8 cellular contexts compared by ENCODE assay signal in genomic region chr1:16685445-16686371, GRCh38. TPM values are rescaled to one million over a fixed set of nuclear protein-coding genes. Genes with fewer than 3 reads are reported as not detected.
DNase-seq lines count a peak whose midpoint lies in the region; TF ChIP-seq lines count a peak whose summit lies in the region.
"Not testable (repeated sequence)": the region's sequence is repeated elsewhere in the genome, so short reads cannot be mapped to it uniquely, and the experiment has no call there.
"Had no signal": no experiment of that assay in that cellular context is flagged by ENCODE, and none has a peak within 500 bp of the region (broad histone marks: within the 10 kb centered on the region; RNA-seq: fewer than 3 reads in every experiment).

No MANE protein-coding gene starts in this region.

- H3K9me3 ChIP-seq in DOHH2 (ENCODE audit: control insufficient read depth, insufficient read depth, low read length); HEK293 (ENCODE audit: control insufficient read depth, insufficient read depth, low read depth, low read length); OCI-LY7 (ENCODE audit: low read length); mammary epithelial cell (replicated peaks; ENCODE audit: insufficient read depth, low read length): not testable (repeated sequence)

- peak overlapping the region; percentile 35 for H3K4me3 Mint-ChIP-seq in glutamatergic neuron (ENCODE audit: unreplicated experiment)
- H3K4me3 Mint-ChIP-seq in nephron progenitor cell = peak overlapping the region; percentile 69

- 31% methylated on average over 37 of the region's 37 CpGs for WGBS in mammary epithelial cell (ENCODE audit: low coverage, missing lambda C conversion rate)

- not testable (repeated sequence) for H3K4me1 ChIP-seq in DOHH2 (ENCODE audit: control insufficient read depth, low read length); HEK293 (ENCODE audit: control insufficient read depth, insufficient read depth, low read length); OCI-LY7 (ENCODE audit: insufficient read depth, low read length, poor library complexity, severe bottlenecking); mammary epithelial cell (ENCODE audit: insufficient read depth, low read length)

- H3K27ac ChIP-seq in DOHH2 (ENCODE audit: low read depth, low read length); HEK293 (ENCODE audit: extremely low read depth, low read depth, low read length); mammary epithelial cell (ENCODE audit: insufficient read depth, low read depth, low read length): not testable (repeated sequence)
- H3K27ac ChIP-seq in OCI-LY7 (ENCODE audit: low read depth, low read length, poor library complexity, severe bottlenecking) = peak overlapping the region; percentile 29

- not testable (repeated sequence) for H3K27me3 ChIP-seq in DOHH2 (ENCODE audit: control insufficient read depth, low read length); mammary epithelial cell (ENCODE audit: insufficient read depth, low read length)

- peak overlapping the region; percentile 68 for H3K4me3 ChIP-seq in DOHH2 (ENCODE audit: low read length)
- not testable (repeated sequence) for H3K4me3 ChIP-seq in HEK293 (ENCODE audit: low read depth, low read length); mammary epithelial cell (replicated peaks in 1 of 3; ENCODE audit: insufficient read depth in 1 of 3, low read depth in 2 of 3, low read length in 3 of 3)
- peak overlapping the region; percentile 60 for H3K4me3 ChIP-seq in OCI-LY7 (ENCODE audit: low read depth, low read length, poor library complexity, severe bottlenecking)

- not testable (repeated sequence) for TF ChIP-seq CTCF in DOHH2 (IDR thresholded peaks at IDR 0.05; ENCODE audit: low read depth, low read length, poor library complexity, severe bottlenecking); HEK293 (tag by site-specific recombination; IDR thresholded peaks at IDR 0.05); OCI-LY7 (conservative IDR thresholded peaks at IDR 0.05; ENCODE audit: low read length); mammary epithelial cell (conservative IDR thresholded peaks at IDR 0.05 in 1 of 2, IDR thresholded peaks at IDR 0.05 in 1 of 2; ENCODE audit: extremely low read depth in 1 of 2, insufficient read depth in 1 of 2, low read depth in 1 of 2, low read length in 2 of 2); glutamatergic neuron (IDR thresholded peaks at IDR 0.05; ENCODE audit: partially characterized antibody, unreplicated experiment); nephron progenitor cell (IDR thresholded peaks at IDR 0.05)

- not testable (repeated sequence) for H3K79me2 ChIP-seq in DOHH2 (ENCODE audit: control insufficient read depth, low read length); OCI-LY7 (ENCODE audit: insufficient read depth, low read depth, low read length); mammary epithelial cell (ENCODE audit: insufficient read depth, low read length)

- CTCF ChIA-PET in HEK293 (lab: Yijun Ruan, JAX) = interaction anchor here (0.6 to 0.9 kb wide), 2 partner anchors 23 to 760 kb away, joined by 3 to 4 read pairs; no protein-coding TSS in a partner anchor
- CTCF ChIA-PET in OCI-LY7 (lab: Charles Lee; ENCODE audit: unreplicated experiment); mammary epithelial cell (lab: Charles Lee; ENCODE audit: low non-redundant PET): not testable (repeated sequence)

- intact Hi-C loops in OCI-LY7 (cut with micrococcal nuclease; ENCODE audit: unreplicated experiment); mammary epithelial cell (cut with micrococcal nuclease): not testable (repeated sequence)

- H3K36me3 Mint-ChIP-seq in glutamatergic neuron (ENCODE audit: unreplicated experiment); nephron progenitor cell (ENCODE audit: low read depth): not testable (repeated sequence)

- H3K36me3 ChIP-seq in DOHH2 (ENCODE audit: control insufficient read depth, low read length); HEK293 (ENCODE audit: control insufficient read depth in 2 of 2, insufficient read depth in 1 of 2, low read length in 2 of 2); OCI-LY7 (ENCODE audit: insufficient read depth, low read length); mammary epithelial cell (ENCODE audit: insufficient read depth, low read length): not testable (repeated sequence)

- DNase-seq in OCI-LY7 (ENCODE audit: low spot score) = peak; percentile 28
- peak; percentile 50 for DNase-seq in activated CD8-positive, alpha-beta memory T cell treated with anti-CD3 and anti-CD28 coated beads for 24 hours
- DNase-seq in mammary epithelial cell, glutamatergic neuron, nephron progenitor cell: not testable (repeated sequence)

- H3K4me2 ChIP-seq in DOHH2 (ENCODE audit: low read length) (peak overlapping the region; percentile 56), OCI-LY7 (ENCODE audit: low read length) (peak overlapping the region; percentile 41), mammary epithelial cell (ENCODE audit: insufficient read depth, low read depth, low read length) (peak overlapping the region; percentile 16)

- not testable (repeated sequence) for H4K20me1 ChIP-seq in DOHH2 (ENCODE audit: control insufficient read depth, insufficient read depth, low read depth, low read length); OCI-LY7 (ENCODE audit: insufficient read depth, low read length); mammary epithelial cell (ENCODE audit: insufficient read depth, low read length)

- H3K4me1 Mint-ChIP-seq in glutamatergic neuron (ENCODE audit: low read depth, unreplicated experiment); nephron progenitor cell: not testable (repeated sequence)

- H3K9me2 ChIP-seq in DOHH2 (replicated peaks; ENCODE audit: control insufficient read depth, low read length); OCI-LY7 (ENCODE audit: insufficient read depth, low read length): not testable (repeated sequence)

- not testable (repeated sequence) for BruUV-seq in OCI-LY7 (replicated peaks; lab: Mats Ljungman, UMichigan); mammary epithelial cell (replicated peaks; lab: Mats Ljungman, UMichigan)

- not testable (repeated sequence) for H2AFZ ChIP-seq in OCI-LY7 (ENCODE audit: low read length)
- peak overlapping the region; percentile 33 for H2AFZ ChIP-seq in mammary epithelial cell (ENCODE audit: low read depth, low read length)

- dilution Hi-C loops in mammary epithelial cell (cut with HindIII; ENCODE audit: low sequenced_read_pairs) = not testable (repeated sequence)

- not testable (repeated sequence) for H3K27ac Mint-ChIP-seq in glutamatergic neuron (ENCODE audit: unreplicated experiment); nephron progenitor cell

- not testable (repeated sequence) for H3K27me3 Mint-ChIP-seq in glutamatergic neuron (ENCODE audit: unreplicated experiment); nephron progenitor cell (ENCODE audit: low read depth, poor library complexity)

- H3F3A ChIP-seq in DOHH2 (ENCODE audit: control insufficient read depth, insufficient read depth) = not testable (repeated sequence)

- in situ Hi-C loops in mammary epithelial cell (cut with MboI; ENCODE audit: low sequenced_read_pairs in 2 of 2) = not testable (repeated sequence)

- H3K9me3 Mint-ChIP-seq in glutamatergic neuron (ENCODE audit: unreplicated experiment); nephron progenitor cell: not testable (repeated sequence)

- POLR2A ChIA-PET in HEK293 (lab: Yijun Ruan, JAX) = not testable (repeated sequence)
- POLR2A ChIA-PET in OCI-LY7 (lab: Charles Lee) = interaction anchor here (0.7 to 1.0 kb wide), 2 partner anchors 11 to 21 kb away, joined by 3 read pairs; no protein-coding TSS in a partner anchor

- H3K9ac ChIP-seq in mammary epithelial cell (ENCODE audit: insufficient read depth, low read length) = not testable (repeated sequence)

TF ChIP-seq in HEK293, 187 proteins besides CTCF, POLR2A, EP300 and RAD21:
- TF ChIP-seq, protein P1, sequence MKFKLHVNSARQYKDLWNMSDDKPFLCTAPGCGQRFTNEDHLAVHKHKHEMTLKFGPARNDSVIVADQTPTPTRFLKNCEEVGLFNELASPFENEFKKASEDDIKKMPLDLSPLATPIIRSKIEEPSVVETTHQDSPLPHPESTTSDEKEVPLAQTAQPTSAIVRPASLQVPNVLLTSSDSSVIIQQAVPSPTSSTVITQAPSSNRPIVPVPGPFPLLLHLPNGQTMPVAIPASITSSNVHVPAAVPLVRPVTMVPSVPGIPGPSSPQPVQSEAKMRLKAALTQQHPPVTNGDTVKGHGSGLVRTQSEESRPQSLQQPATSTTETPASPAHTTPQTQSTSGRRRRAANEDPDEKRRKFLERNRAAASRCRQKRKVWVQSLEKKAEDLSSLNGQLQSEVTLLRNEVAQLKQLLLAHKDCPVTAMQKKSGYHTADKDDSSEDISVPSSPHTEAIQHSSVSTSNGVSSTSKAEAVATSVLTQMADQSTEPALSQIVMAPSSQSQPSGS (tag by site-specific recombination; IDR thresholded peaks at IDR 0.05; ENCODE audit: low read depth) = 0 out of 2 replicates have a peak, but pooled peaks have one; percentile 43

RNA-seq across cellular contexts. Expression of gene RNU1-3, which starts 19.0 kb away (rescaled TPM):
- total RNA-seq in OCI-LY7 (2014; rRNA removed; shearing (Covaris generic)) = under 0.01 TPM in 2 replicates
- total RNA-seq in OCI-LY7 (2022) (1,721 and 1,968 TPM in 2 replicates), mammary epithelial cell (1,000 to 10,000 TPM in 1 of 2 donors, under 1 TPM in 1; under 0.01 to 1,042 TPM), glutamatergic neuron (ENCODE audit: unreplicated experiment) (3,598 TPM)
- not detected for polyA plus RNA-seq in mammary epithelial cell
- polyA minus RNA-seq in mammary epithelial cell = under 0.01 TPM
- polyA plus RNA-seq: CD4-positive, alpha-beta memory T cell had no signal

RNA-seq across cellular contexts. Expression of gene RNU1-4, which starts 54.6 kb away (rescaled TPM):
- under 0.01 TPM in 2 replicates for total RNA-seq in OCI-LY7 (2014; rRNA removed; shearing (Covaris generic))
- total RNA-seq in OCI-LY7 (2022) = 1,721 and 1,968 TPM in 2 replicates
- 1,000 to 10,000 TPM in 1 of 2 donors, under 1 TPM in 1; under 0.01 to 1,042 TPM for total RNA-seq in mammary epithelial cell
- polyA plus RNA-seq in mammary epithelial cell = not detected
- under 0.01 TPM for polyA minus RNA-seq in mammary epithelial cell
- 3,598 TPM for total RNA-seq in glutamatergic neuron (ENCODE audit: unreplicated experiment)
- polyA plus RNA-seq: CD4-positive, alpha-beta memory T cell had no signal
